In genomic region chr18:77271720-77272481, GRCh38 we compare ENCODE assay signal across 1 cellular context.
TF ChIP-seq lines count a peak whose summit lies in the region.

No MANE protein-coding gene starts in this region.

TF ChIP-seq in GM23338, 12 proteins besides CTCF, POLR2A, EP300 and RAD21 (continued from another document):
- no peak for TF ChIP-seq REST (IDR thresholded peaks at IDR 0.05; ENCODE audit: unreplicated experiment)
- TF ChIP-seq ETS1 (IDR thresholded peaks at IDR 0.05), result no peak
- no peak for TF ChIP-seq ZNF462 (CRISPR knock-in tag; IDR thresholded peaks at IDR 0.05)
- TF ChIP-seq ZNF114 (CRISPR knock-in tag; IDR thresholded peaks at IDR 0.05), result no peak
- no peak for TF ChIP-seq POLR2AphosphoS5 (IDR thresholded peaks at IDR 0.05; ENCODE audit: low read depth)
- no peak for TF ChIP-seq EZH2phosphoT487 (IDR thresholded peaks at IDR 0.05; ENCODE audit: unreplicated experiment)
- TF ChIP-seq NANOG (IDR thresholded peaks at IDR 0.05; ENCODE audit: borderline replicate concordance), result no peak
